In the genomic region with DNA sequence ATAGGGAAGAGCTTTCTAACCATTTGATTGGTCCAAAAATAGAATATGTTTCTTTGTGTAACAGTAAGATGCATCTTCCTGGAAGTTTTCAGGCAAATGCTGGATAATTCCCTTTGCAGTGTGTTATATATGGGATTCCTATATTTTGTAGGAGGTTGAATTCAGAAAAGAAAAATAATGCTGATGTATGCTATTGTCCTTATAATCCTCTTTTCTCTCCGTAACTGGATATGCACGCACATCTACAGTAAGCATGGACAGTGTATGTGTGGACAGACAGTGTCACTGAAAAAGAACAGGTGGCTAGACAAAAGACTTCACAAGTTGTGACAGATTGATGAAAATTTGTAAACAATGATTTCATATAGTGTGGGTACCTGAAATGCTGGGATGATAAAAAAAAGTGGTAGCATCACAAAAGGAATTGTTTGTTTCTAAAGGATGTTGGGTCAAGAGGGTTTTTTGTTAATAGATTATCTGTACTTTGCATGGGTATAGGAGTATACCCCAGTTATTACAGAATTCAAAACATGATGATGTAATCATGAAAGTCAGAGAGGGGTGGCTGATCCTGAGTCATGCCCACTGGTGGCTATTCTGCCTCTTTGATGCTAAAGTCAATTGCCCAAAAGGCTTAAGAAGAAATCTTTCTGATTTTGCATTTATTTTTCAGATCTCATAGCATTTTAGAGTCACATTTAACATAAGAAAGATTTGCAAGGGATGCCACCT, we compare ENCODE assay signal across 1 cellular context.
TF ChIP-seq lines count a peak whose summit lies in the region.

No MANE protein-coding gene starts in this region.

TF ChIP-seq in GM12878, 131 proteins besides CTCF, POLR2A, EP300 and RAD21:
- peak; percentile 31; the same call in 1 of the 2 replicates for TF ChIP-seq ATF7 (IDR thresholded peaks at IDR 0.05; ENCODE audit: low read depth)
- no peak for TF ChIP-seq FOXM1 (IDR thresholded peaks at IDR 0.05; ENCODE audit: low read depth, low read length)
- no peak for TF ChIP-seq SIX5 (IDR thresholded peaks at IDR 0.05; ENCODE audit: low read depth, low read length, severe bottlenecking)
- TF ChIP-seq, protein P1, sequence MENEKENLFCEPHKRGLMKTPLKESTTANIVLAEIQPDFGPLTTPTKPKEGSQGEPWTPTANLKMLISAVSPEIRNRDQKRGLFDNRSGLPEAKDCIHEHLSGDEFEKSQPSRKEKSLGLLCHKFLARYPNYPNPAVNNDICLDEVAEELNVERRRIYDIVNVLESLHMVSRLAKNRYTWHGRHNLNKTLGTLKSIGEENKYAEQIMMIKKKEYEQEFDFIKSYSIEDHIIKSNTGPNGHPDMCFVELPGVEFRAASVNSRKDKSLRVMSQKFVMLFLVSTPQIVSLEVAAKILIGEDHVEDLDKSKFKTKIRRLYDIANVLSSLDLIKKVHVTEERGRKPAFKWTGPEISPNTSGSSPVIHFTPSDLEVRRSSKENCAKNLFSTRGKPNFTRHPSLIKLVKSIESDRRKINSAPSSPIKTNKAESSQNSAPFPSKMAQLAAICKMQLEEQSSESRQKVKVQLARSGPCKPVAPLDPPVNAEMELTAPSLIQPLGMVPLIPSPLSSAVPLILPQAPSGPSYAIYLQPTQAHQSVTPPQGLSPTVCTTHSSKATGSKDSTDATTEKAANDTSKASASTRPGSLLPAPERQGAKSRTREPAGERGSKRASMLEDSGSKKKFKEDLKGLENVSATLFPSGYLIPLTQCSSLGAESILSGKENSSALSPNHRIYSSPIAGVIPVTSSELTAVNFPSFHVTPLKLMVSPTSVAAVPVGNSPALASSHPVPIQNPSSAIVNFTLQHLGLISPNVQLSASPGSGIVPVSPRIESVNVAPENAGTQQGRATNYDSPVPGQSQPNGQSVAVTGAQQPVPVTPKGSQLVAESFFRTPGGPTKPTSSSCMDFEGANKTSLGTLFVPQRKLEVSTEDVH (IDR thresholded peaks at IDR 0.05; ENCODE audit: low read depth, partially characterized antibody), result no peak
- TF ChIP-seq SRF (IDR thresholded peaks at IDR 0.05; ENCODE audit: low read depth in 2 of 2, low read length in 2 of 2), result no peak
- no peak for TF ChIP-seq TARDBP (IDR thresholded peaks at IDR 0.05; ENCODE audit: borderline replicate concordance)
